In the genomic region with DNA sequence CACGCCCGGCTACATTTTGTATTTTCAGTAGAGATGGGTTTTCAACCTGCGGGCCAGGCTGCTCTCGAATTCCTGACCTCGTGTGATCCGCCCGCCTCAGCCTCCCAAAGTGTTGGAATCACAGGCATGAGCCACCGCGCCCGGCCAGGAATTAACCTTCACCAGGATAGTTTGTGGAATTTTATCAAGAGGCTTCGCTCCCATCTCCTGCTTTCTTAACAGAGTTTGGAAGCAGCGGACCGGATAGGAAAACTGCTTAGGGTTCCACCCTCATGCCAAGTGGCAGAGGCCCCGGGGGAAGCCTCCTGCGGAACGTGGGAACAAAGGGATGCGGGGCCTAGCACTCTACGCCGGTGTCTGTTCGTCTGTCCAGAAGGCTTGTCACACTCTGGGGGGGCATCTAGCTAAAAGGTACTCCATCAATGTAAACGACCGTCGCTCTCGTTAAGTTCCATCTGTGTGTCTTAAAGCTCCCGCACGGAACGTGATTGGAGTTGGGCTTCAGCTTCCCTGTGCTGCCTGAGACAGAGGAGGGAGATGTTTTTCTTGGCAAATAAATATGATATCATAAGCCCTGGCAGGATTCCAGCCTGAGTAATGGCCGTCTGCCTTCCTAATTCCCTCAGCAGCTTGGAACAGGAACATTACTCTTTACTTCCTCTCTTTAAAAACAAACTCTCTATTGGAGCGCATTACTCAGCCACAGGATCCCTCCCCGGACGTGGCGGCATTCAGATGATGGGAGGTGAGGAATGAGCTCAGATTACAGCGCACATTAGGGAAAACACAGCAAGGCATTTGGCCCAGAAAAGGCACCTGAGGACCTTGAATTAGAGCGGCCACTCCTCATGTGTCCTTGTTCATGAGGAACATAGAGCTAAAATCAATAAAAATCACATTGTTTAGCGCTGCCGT, we compare ENCODE assay signal across 8 cellular contexts.
DNase-seq lines count a peak whose midpoint lies in the region; ATAC-seq and TF ChIP-seq lines count a peak whose summit lies in the region.

No MANE protein-coding gene starts in this region.

- H3K36me3 ChIP-seq in ES-I3 (ENCODE audit: insufficient read depth, low read length): no peaks in the 10 kb centered on the region
- H3K36me3 ChIP-seq in breast epithelium: no peaks in the 10 kb centered on the region
- no peaks in the 10 kb centered on the region for H3K36me3 ChIP-seq in left lung

- peak; percentile 62 for DNase-seq in NCI-H2227 (lab: John Stamatoyannopoulos, UW; ENCODE audit: unreplicated experiment)
- DNase-seq in breast epithelium (ENCODE audit: low spot score in 2 of 2): peak in 1 of 2 donors; percentile 39
- peak; percentile 46 to 53 for DNase-seq in left lung
- no peak for DNase-seq in DMS114 treated with DMSO at 0.1 percent for 48 hours (lab: John Stamatoyannopoulos, UW; ENCODE audit: unreplicated experiment)
- DNase-seq in stimulated activated CD4-positive, alpha-beta T cell treated with anti-CD3 and anti-CD28 coated beads, Interleukin-4, amount 100 ng/mL, for 4 hours: no peak
- DNase-seq in activated T-helper 1 cell treated with anti-CD3 and anti-CD28 coated beads, Interleukin-12 subunit alpha, Interleukin-12 subunit beta, Interleukin-2, Interleukin-4 antibody, amounts not matched to agents 30 ng/mL and 10 ng/mL and 1 ng/mL, durations not matched to agents 14 hours and 24 hours and 36 hours (ENCODE audit: low spot score): no peak

- no peaks in the 10 kb centered on the region for H3K9me3 Mint-ChIP-seq in activated T-helper 1 cell treated with anti-CD3 and anti-CD28 coated beads, Interleukin-12 subunit alpha, Interleukin-12 subunit beta, Interleukin-2, Interleukin-4 antibody, amounts not matched to agents 30 ng/mL and 10 ng/mL and 1 ng/mL, durations not matched to agents 14 hours and 24 hours and 36 hours

- H3K27ac ChIP-seq in breast epithelium: peak overlapping the region; percentile 59 to 66
- peak overlapping the region; percentile 18 to 39 for H3K27ac ChIP-seq in left lung

- no peak overlapping the region for H3K27ac Mint-ChIP-seq in activated T-helper 1 cell treated with anti-CD3 and anti-CD28 coated beads, Interleukin-12 subunit alpha, Interleukin-12 subunit beta, Interleukin-2, Interleukin-4 antibody, amounts not matched to agents 30 ng/mL and 10 ng/mL and 1 ng/mL, durations not matched to agents 14 hours and 24 hours and 36 hours

- no peaks in the 10 kb centered on the region for H3K27me3 Mint-ChIP-seq in activated T-helper 1 cell treated with anti-CD3 and anti-CD28 coated beads, Interleukin-12 subunit alpha, Interleukin-12 subunit beta, Interleukin-2, Interleukin-4 antibody, amounts not matched to agents 30 ng/mL and 10 ng/mL and 1 ng/mL, durations not matched to agents 14 hours and 24 hours and 36 hours (ENCODE audit: insufficient read depth)

- peak; percentile 84 for ATAC-seq in left lung
- no peak for ATAC-seq in HG03175 (IDR thresholded peaks at IDR 0.05; ENCODE audit: unreplicated experiment)

- H3K36me3 Mint-ChIP-seq in activated T-helper 1 cell treated with anti-CD3 and anti-CD28 coated beads, Interleukin-12 subunit alpha, Interleukin-12 subunit beta, Interleukin-2, Interleukin-4 antibody, amounts not matched to agents 30 ng/mL and 10 ng/mL and 1 ng/mL, durations not matched to agents 14 hours and 24 hours and 36 hours (ENCODE audit: low read depth): no peaks in the 10 kb centered on the region

- intact Hi-C loops in breast epithelium (cut with DNase I; ENCODE audit: low total_unique reads) (no loop called here), left lung (cut with DNase I) (no loop called here)
- intact Hi-C loops in activated T-helper 1 cell treated with anti-CD3 and anti-CD28 coated beads, Interleukin-12 subunit alpha, Interleukin-12 subunit beta, Interleukin-2, Interleukin-4 antibody, amounts not matched to agents 30 ng/mL and 10 ng/mL and 1 ng/mL, durations not matched to agents 14 hours and 24 hours and 36 hours (cut with micrococcal nuclease): no loop called here

- no peak overlapping the region for H3K4me3 Mint-ChIP-seq in activated T-helper 1 cell treated with anti-CD3 and anti-CD28 coated beads, Interleukin-12 subunit alpha, Interleukin-12 subunit beta, Interleukin-2, Interleukin-4 antibody, amounts not matched to agents 30 ng/mL and 10 ng/mL and 1 ng/mL, durations not matched to agents 14 hours and 24 hours and 36 hours

- H3K4me1 Mint-ChIP-seq in activated T-helper 1 cell treated with anti-CD3 and anti-CD28 coated beads, Interleukin-12 subunit alpha, Interleukin-12 subunit beta, Interleukin-2, Interleukin-4 antibody, amounts not matched to agents 30 ng/mL and 10 ng/mL and 1 ng/mL, durations not matched to agents 14 hours and 24 hours and 36 hours (ENCODE audit: low read depth): no peaks in the 10 kb centered on the region

- peak overlapping the region; percentile 4; the same call in 1 of the 2 replicates for H3K9ac ChIP-seq in ES-I3 (ENCODE audit: low read depth, low read length)

- no peaks in the 10 kb centered on the region for H3K9me3 ChIP-seq in ES-I3 (ENCODE audit: control insufficient read depth, insufficient read depth, low read length)
- H3K9me3 ChIP-seq in breast epithelium: no peaks in the 10 kb centered on the region
- no peaks in the 10 kb centered on the region for H3K9me3 ChIP-seq in left lung

- H3K4me1 ChIP-seq in ES-I3 (ENCODE audit: insufficient read depth, low read length): peaks cover 20% of the 10 kb centered on the region
- H3K4me1 ChIP-seq in breast epithelium: no peaks in the 10 kb centered on the region
- no peaks in the 10 kb centered on the region for H3K4me1 ChIP-seq in left lung

- no peaks in the 10 kb centered on the region for H3K27me3 ChIP-seq in breast epithelium
- H3K27me3 ChIP-seq in left lung: peaks cover 0 to 4% of the 10 kb centered on the region in 2 donors

- no peak for TF ChIP-seq POLR2A in breast epithelium (IDR thresholded peaks at IDR 0.05)

- H3K4me3 ChIP-seq in breast epithelium (peak overlapping the region; percentile 25 to 53 (median 28)), left lung (peak overlapping the region; percentile 1)

- TF ChIP-seq CTCF in breast epithelium (IDR thresholded peaks at IDR 0.05) (no peak), left lung (IDR thresholded peaks at IDR 0.05) (no peak)

Comparison
In these comparisons a context has a peak if more than half of its experiments do, and no peak if none do; other contexts are left out.
1. DNase-seq: peak in NCI-H2227 (single experiment) and left lung (2 of 2); none in DMS114 treated with DMSO at 0.1 percent for 48 hours (single experiment), stimulated activated CD4-positive, alpha-beta T cell treated with anti-CD3 and anti-CD28 coated beads, Interleukin-4, amount 100 ng/mL, for 4 hours (0 of 2) and activated T-helper 1 cell treated with anti-CD3 and anti-CD28 coated beads, Interleukin-12 subunit alpha, Interleukin-12 subunit beta, Interleukin-2, Interleukin-4 antibody, amounts not matched to agents 30 ng/mL and 10 ng/mL and 1 ng/mL, durations not matched to agents 14 hours and 24 hours and 36 hours (single experiment).